In genomic region chr22:37905534-37906363, GRCh38 we compare ENCODE assay signal across 8 cellular contexts. TPM values are rescaled to one million over a fixed set of nuclear protein-coding genes. Genes with fewer than 3 reads are reported as not detected.
DNase-seq lines count a peak whose midpoint lies in the region; ATAC-seq, FAIRE-seq and TF ChIP-seq lines count a peak whose summit lies in the region.

TSS of gene MICALL1 (plus strand) at chr22:37906297. CDS start at chr22:37906423, 126 bp downstream.

- TF ChIP-seq POLR2A in adrenal gland (IDR thresholded peaks at IDR 0.05) = peak in 1 of 2 donors; percentile 35

- peak within 1 kb of the TSS in 4 of 5 donors; percentile 19 to 90 (median 64) for H3K27ac ChIP-seq in adrenal gland

- FAIRE-seq in HTR-8/SVneo (lab: Jason Lieb, UNC) = no peak

- TF ChIP-seq CTCF in GM20000 (IDR thresholded peaks at IDR 0.05; ENCODE audit: extremely low read depth, missing control alignments) = peak; percentile 68
- peak in 3 of 6 experiments; percentile 22 to 45 (median 29) for TF ChIP-seq CTCF in adrenal gland (IDR thresholded peaks at IDR 0.05)

- peaks cover 6 to 20% of the 10 kb centered on the region in 2 donors for H3K4me1 ChIP-seq in adrenal gland (replicated peaks in 1 of 2)

- ATAC-seq in left cardiac atrium = peak; percentile 89 to 90

- no peaks in the 10 kb centered on the region for H3K27me3 ChIP-seq in adrenal gland

- no peaks in the 10 kb centered on the region for H3K36me3 ChIP-seq in adrenal gland (replicated peaks in 1 of 2)

- H3K4me3 ChIP-seq in adrenal gland = peak within 1 kb of the TSS in 3 of 4 donors; percentile 4 to 97 (median 31)

- no peaks in the 10 kb centered on the region for H3K9me3 ChIP-seq in adrenal gland (replicated peaks in 1 of 3)

- 4 to 16% (median 6%) methylated on average over 26 to 90 of the region's 90 CpGs; no CpG with 5 or more reads in 1 of the 4 donors for WGBS in adrenal gland, 4 donors

- intact Hi-C loops in adrenal gland (cut with DNase I) = loop anchor here in 1 of 2 donors (10.0 kb wide), 1 partner anchor 59 kb away; no protein-coding TSS in a partner anchor
- intact Hi-C loops in left cardiac atrium (cut with DNase I) = loop anchor here in 1 of 2 donors (1.0 kb wide), 1 partner anchor 29 kb away; no protein-coding TSS in a partner anchor

- peak; percentile 88 for DNase-seq in COLO668 (lab: John Stamatoyannopoulos, UW; ENCODE audit: unreplicated experiment)
- peak; percentile 99 for DNase-seq in GM20000 (ENCODE audit: low spot score)
- DNase-seq in HTR-8/SVneo (ENCODE audit: insufficient read length, low spot score) = peak; percentile 65
- DNase-seq in SW480 (ENCODE audit: low spot score) = peak; percentile 69
- DNase-seq in adrenal gland = peak; percentile 48 to 78 (median 68)
- peak; percentile 80 for DNase-seq in left cardiac atrium
- DNase-seq in pulmonary artery endothelial cell (ENCODE audit: low read depth, low spot score) = no peak
- DNase-seq in foreskin melanocyte = no peak

RNA-seq across cellular contexts. Expression of gene MICALL1, which starts in this region (rescaled TPM):
- total RNA-seq in adrenal gland (10 to 100 TPM; 14.5 to 25.2 (median 17.7) TPM), left cardiac atrium (10 to 100 TPM; 14.3 to 18.3 TPM), pulmonary artery endothelial cell (24.5 and 30.9 TPM in 2 replicates)
- 10 to 100 TPM in 1 of 3 donors, 1 to 10 TPM in 2; 5.7 to 14.0 (median 6.6) TPM for polyA plus RNA-seq in adrenal gland

Comparison
In these comparisons a context has a peak if more than half of its experiments do, and no peak if none do; other contexts are left out.
1. DNase-seq: peak in COLO668 (single experiment), GM20000 (single experiment), HTR-8/SVneo (single experiment), SW480 (single experiment), adrenal gland (7 of 7) and left cardiac atrium (single experiment); none in pulmonary artery endothelial cell (single experiment) and foreskin melanocyte (single experiment).